1 cellular context compared by ENCODE assay signal in genomic region chr6:160297310-160297709, GRCh38.
TF ChIP-seq lines count a peak whose summit lies in the region.

No MANE protein-coding gene starts in this region.

TF ChIP-seq in GM23338, 12 proteins besides CTCF, POLR2A, EP300 and RAD21 (continued from another document):
- TF ChIP-seq ZNF462 (CRISPR knock-in tag; IDR thresholded peaks at IDR 0.05) (no peak), CREB1 (CRISPR knock-in tag; IDR thresholded peaks at IDR 0.05; ENCODE audit: low read depth) (no peak), ZNF331 (CRISPR knock-in tag; IDR thresholded peaks at IDR 0.05; ENCODE audit: low read depth) (no peak), NANOG (IDR thresholded peaks at IDR 0.05; ENCODE audit: borderline replicate concordance) (no peak), STAT1 (IDR thresholded peaks at IDR 0.05; ENCODE audit: unreplicated experiment) (no peak), POLR2AphosphoS5 (IDR thresholded peaks at IDR 0.05; ENCODE audit: low read depth) (no peak), EZH2phosphoT487 (IDR thresholded peaks at IDR 0.05; ENCODE audit: unreplicated experiment) (no peak), REST (IDR thresholded peaks at IDR 0.05; ENCODE audit: unreplicated experiment) (no peak), JUNB (IDR thresholded peaks at IDR 0.05; ENCODE audit: unreplicated experiment) (no peak), ZNF114 (CRISPR knock-in tag; IDR thresholded peaks at IDR 0.05) (no peak)
